Comparison of ENCODE assay signal across 17 cellular contexts in the genomic region with DNA sequence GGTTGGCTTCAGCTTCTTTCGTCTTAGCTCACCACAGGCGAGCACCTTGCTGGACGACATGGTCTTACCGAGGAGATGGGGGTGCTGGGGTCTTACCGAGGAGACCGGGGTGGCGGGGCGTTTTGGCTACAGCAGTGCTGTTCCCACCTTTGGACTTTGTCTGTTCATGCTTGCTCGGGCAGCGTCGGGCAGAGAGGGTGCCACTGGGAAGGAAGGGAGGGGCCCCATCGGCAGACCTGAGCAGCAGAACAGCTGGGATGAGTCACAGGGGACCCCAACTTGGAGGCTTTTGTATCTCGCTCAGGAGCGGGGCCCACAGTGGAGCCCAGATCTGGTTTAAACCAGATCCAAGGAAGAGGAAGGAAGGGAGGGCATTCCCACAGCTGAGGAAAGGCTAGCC.
A peak's percentile ranks its signal among the peaks of the same experiment; 100 is the strongest.
DNase-seq lines count a peak whose midpoint lies in the region; ATAC-seq, FAIRE-seq and TF ChIP-seq lines count a peak whose summit lies in the region.
"Had no signal": no experiment of that assay in that cellular context is flagged by ENCODE, and none has a peak within 500 bp of the region (broad histone marks: within the 10 kb centered on the region; RNA-seq: fewer than 3 reads in every experiment).

No MANE protein-coding gene starts in this region.

- no peak overlapping the region for H2AFZ ChIP-seq in GM23338

- H3K79me2 ChIP-seq in GM23338 (replicated peaks; ENCODE audit: insufficient read depth): peaks cover 29% of the 10 kb centered on the region

- FAIRE-seq in small intestine (lab: Jason Lieb, UNC) (no peak), GM12891 (lab: Jason Lieb, UNC) (no peak)
- FAIRE-seq: A204.1, D721Med, GM19239 had no signal

- H3K4me3 ChIP-seq in GM23338: no peak overlapping the region
- H3K4me3 ChIP-seq in small intestine (ENCODE audit: low read depth in 1 of 2, low read length in 2 of 2): no peak overlapping the region

- no peak for TF ChIP-seq CTCF in GM23338 (conservative IDR thresholded peaks at IDR 0.05; ENCODE audit: low read depth in 2 of 2)

- ATAC-seq in GM23338: peak; percentile 10; the same call in 1 of the 3 replicates
- ATAC-seq: CD8-positive, alpha-beta T cell had no signal

- no peak for DNase-seq in GM23338 (ENCODE audit: low spot score)
- peak; percentile 21 for DNase-seq in dermis blood vessel endothelial cell
- DNase-seq in myocyte (ENCODE audit: low read depth): peak; percentile 65
- peak; percentile 73 for DNase-seq in small intestine
- DNase-seq in DMS114 treated with DMSO at 0.1 percent for 48 hours (lab: John Stamatoyannopoulos, UW; ENCODE audit: unreplicated experiment): no peak
- DNase-seq in GM12891 (ENCODE audit: insufficient read length, low spot score): no peak
- no peak for DNase-seq in NCI-H2107 (lab: John Stamatoyannopoulos, UW)
- DNase-seq: BE2C; CD8-positive, alpha-beta T cell; COR-L47; DND-41; GDM1; H7 had no signal

- H3K4me1 ChIP-seq in GM23338 (ENCODE audit: insufficient read depth) (peaks cover 4% of the 10 kb centered on the region; the same call in 1 of the 2 replicates), small intestine (ENCODE audit: control insufficient read depth in 2 of 2, insufficient read depth in 1 of 2, low read depth in 1 of 2, low read length in 1 of 2) (peaks cover 0 to 1% of the 10 kb centered on the region in 2 donors)
- H3K4me1 ChIP-seq: BE2C had no signal

- H3K4me3 Mint-ChIP-seq in GM23338: no peak overlapping the region
- H3K4me3 Mint-ChIP-seq: CD8-positive, alpha-beta T cell had no signal

- peaks cover 7% of the 10 kb centered on the region for H3K27me3 Mint-ChIP-seq in GM23338 (ENCODE audit: insufficient read depth, low read depth, poor library complexity)

- H3K9me3 Mint-ChIP-seq in GM23338: peaks cover 7% of the 10 kb centered on the region; the same call in 2 of the 3 replicates

- TF ChIP-seq POLR2A in GM12891 (IDR thresholded peaks at IDR 0.05; ENCODE audit: low read depth, low read length): no peak

- H3K36me3 ChIP-seq in GM23338 (ENCODE audit: insufficient read depth) (peaks cover 23% of the 10 kb centered on the region), small intestine (ENCODE audit: control insufficient read depth in 2 of 2, insufficient read depth in 2 of 2, low read length in 2 of 2) (peaks cover 5 to 13% of the 10 kb centered on the region in 2 donors)

- H3K27me3 ChIP-seq in GM23338 (ENCODE audit: insufficient read depth) (no peaks in the 10 kb centered on the region), small intestine (ENCODE audit: control insufficient read depth in 2 of 2, insufficient read depth in 2 of 2, low read length in 2 of 2) (no peaks in the 10 kb centered on the region)
- H3K27me3 ChIP-seq: BE2C had no signal

- H3K27ac ChIP-seq in GM23338 (ENCODE audit: low read depth) (peak overlapping the region; percentile 59; the same call in 1 of the 2 replicates), small intestine (ENCODE audit: low read depth in 1 of 2, low read length in 1 of 2) (no peak overlapping the region)
- H3K27ac ChIP-seq: C4-2B had no signal

- peaks cover 12% of the 10 kb centered on the region for H4K20me1 ChIP-seq in GM23338 (replicated peaks; ENCODE audit: insufficient read depth)

- H3K9me3 ChIP-seq in small intestine (ENCODE audit: control insufficient read depth, low read depth): no peaks in the 10 kb centered on the region
- H3K9me3 ChIP-seq: BE2C had no signal

- H3K4me2 ChIP-seq in GM23338: no peak overlapping the region

- peaks cover 69% of the 10 kb centered on the region for H3K36me3 Mint-ChIP-seq in GM23338 (ENCODE audit: low read depth)

- H3K27ac Mint-ChIP-seq in GM23338: peak overlapping the region; percentile 65
- H3K27ac Mint-ChIP-seq: CD8-positive, alpha-beta T cell had no signal

- 43 to 70% (median 53%) methylated on average over 14 of the region's 14 CpGs for WGBS in small intestine, 3 donors

- H3K9me2 ChIP-seq in GM23338 (ENCODE audit: insufficient read depth): no peaks in the 10 kb centered on the region

- H3F3A ChIP-seq in GM23338 (replicated peaks; ENCODE audit: low read depth): no peaks in the 10 kb centered on the region; the same call in 1 of the 2 replicates

- H3K4me1 Mint-ChIP-seq in GM23338: peaks cover 9% of the 10 kb centered on the region

TF ChIP-seq in GM23338, 12 proteins besides CTCF, POLR2A, EP300 and RAD21 (continues in another document):
- TF ChIP-seq ZNF114 (CRISPR knock-in tag; IDR thresholded peaks at IDR 0.05): no peak

TF ChIP-seq in GM12891, 5 proteins besides CTCF, POLR2A, EP300 and RAD21:
- TF ChIP-seq POLR2AphosphoS5 (IDR thresholded peaks at IDR 0.05; ENCODE audit: low read depth, low read length): no peak
- TF ChIP-seq TAF1 (IDR thresholded peaks at IDR 0.05; ENCODE audit: low read depth, low read length): no peak
- TF ChIP-seq POU2F2 (IDR thresholded peaks at IDR 0.05; ENCODE audit: low read depth, low read length): no peak
- TF ChIP-seq PAX5 (IDR thresholded peaks at IDR 0.05; ENCODE audit: insufficient read depth, low read length, severe bottlenecking): no peak
- no peak for TF ChIP-seq SPI1 (IDR thresholded peaks at IDR 0.05; ENCODE audit: low read depth, low read length)
TF ChIP-seq in GM12891: peak in this region for 0.

Comparison
In these comparisons a context has a peak if more than half of its experiments do, and no peak if none do; other contexts are left out.
1. DNase-seq: peak in dermis blood vessel endothelial cell (single experiment), myocyte (single experiment) and small intestine (single experiment); none in GM23338 (single experiment), DMS114 treated with DMSO at 0.1 percent for 48 hours (single experiment), GM12891 (single experiment) and NCI-H2107 (single experiment).